ENCODE assay signal across 1 cellular context in genomic region chr19:40348125-40348913, GRCh38.
TF ChIP-seq lines count a peak whose summit lies in the region.

A gene with protein sequence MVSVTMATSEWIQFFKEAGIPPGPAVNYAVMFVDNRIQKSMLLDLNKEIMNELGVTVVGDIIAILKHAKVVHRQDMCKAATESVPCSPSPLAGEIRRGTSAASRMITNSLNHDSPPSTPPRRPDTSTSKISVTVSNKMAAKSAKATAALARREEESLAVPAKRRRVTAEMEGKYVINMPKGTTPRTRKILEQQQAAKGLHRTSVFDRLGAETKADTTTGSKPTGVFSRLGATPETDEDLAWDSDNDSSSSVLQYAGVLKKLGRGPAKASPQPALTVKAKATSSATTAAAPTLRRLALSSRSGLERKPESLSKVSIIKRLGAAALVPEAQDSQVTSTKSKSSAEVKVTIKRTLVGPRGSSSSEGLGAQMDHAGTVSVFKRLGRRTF (minus strand): TSS chr19:40348397. CDS start chr19:40341857, 6,540 bp downstream.
A gene with protein sequence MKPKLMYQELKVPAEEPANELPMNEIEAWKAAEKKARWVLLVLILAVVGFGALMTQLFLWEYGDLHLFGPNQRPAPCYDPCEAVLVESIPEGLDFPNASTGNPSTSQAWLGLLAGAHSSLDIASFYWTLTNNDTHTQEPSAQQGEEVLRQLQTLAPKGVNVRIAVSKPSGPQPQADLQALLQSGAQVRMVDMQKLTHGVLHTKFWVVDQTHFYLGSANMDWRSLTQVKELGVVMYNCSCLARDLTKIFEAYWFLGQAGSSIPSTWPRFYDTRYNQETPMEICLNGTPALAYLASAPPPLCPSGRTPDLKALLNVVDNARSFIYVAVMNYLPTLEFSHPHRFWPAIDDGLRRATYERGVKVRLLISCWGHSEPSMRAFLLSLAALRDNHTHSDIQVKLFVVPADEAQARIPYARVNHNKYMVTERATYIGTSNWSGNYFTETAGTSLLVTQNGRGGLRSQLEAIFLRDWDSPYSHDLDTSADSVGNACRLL (plus strand): TSS chr19:40348695. CDS start chr19:40366484, 17,789 bp downstream.

TF ChIP-seq in HepG2, 621 proteins besides CTCF, POLR2A, EP300 and RAD21 (continued from another document and continues in another):
- TF ChIP-seq, protein P1, sequence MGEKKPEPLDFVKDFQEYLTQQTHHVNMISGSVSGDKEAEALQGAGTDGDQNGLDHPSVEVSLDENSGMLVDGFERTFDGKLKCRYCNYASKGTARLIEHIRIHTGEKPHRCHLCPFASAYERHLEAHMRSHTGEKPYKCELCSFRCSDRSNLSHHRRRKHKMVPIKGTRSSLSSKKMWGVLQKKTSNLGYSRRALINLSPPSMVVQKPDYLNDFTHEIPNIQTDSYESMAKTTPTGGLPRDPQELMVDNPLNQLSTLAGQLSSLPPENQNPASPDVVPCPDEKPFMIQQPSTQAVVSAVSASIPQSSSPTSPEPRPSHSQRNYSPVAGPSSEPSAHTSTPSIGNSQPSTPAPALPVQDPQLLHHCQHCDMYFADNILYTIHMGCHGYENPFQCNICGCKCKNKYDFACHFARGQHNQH (CRISPR knock-in tag; IDR thresholded peaks at IDR 0.05) = peak; percentile 68; the same call in 1 of the 2 replicates
- TF ChIP-seq KMT2A (CRISPR knock-in tag; IDR thresholded peaks at IDR 0.05) = peak; percentile 81
- TF ChIP-seq HDAC1 (CRISPR knock-in tag; IDR thresholded peaks at IDR 0.05) = peak; percentile 82
- no peak for TF ChIP-seq ZNF569 (CRISPR knock-in tag; IDR thresholded peaks at IDR 0.05; ENCODE audit: borderline replicate concordance)
- TF ChIP-seq RBM22 (optimal IDR thresholded peaks at IDR 0.05; ENCODE audit: low read length) = no peak
- TF ChIP-seq ATM (IDR thresholded peaks at IDR 0.05; ENCODE audit: borderline replicate concordance) = no peak
- TF ChIP-seq RBFOX2 (IDR thresholded peaks at IDR 0.05; ENCODE audit: low read depth, low read length) = peak; percentile 87
- TF ChIP-seq NR2F1 (CRISPR knock-in tag; IDR thresholded peaks at IDR 0.05) = no peak
- peak; percentile 34 for TF ChIP-seq ASH2L (IDR thresholded peaks at IDR 0.05; ENCODE audit: insufficient read length, low read depth, low read length)
- no peak for TF ChIP-seq CREBL2 (CRISPR knock-in tag; IDR thresholded peaks at IDR 0.05; ENCODE audit: borderline replicate concordance)
- TF ChIP-seq SIN3B (IDR thresholded peaks at IDR 0.05; ENCODE audit: low read length) = no peak
- TF ChIP-seq SMAD9 (CRISPR knock-in tag; IDR thresholded peaks at IDR 0.05) = no peak
- TF ChIP-seq ZNF780A (CRISPR knock-in tag; IDR thresholded peaks at IDR 0.05) = no peak
- TF ChIP-seq HNF4G (IDR thresholded peaks at IDR 0.05; ENCODE audit: borderline replicate concordance, low read depth, low read length) = no peak
- no peak for TF ChIP-seq HNF4G (CRISPR knock-in tag; IDR thresholded peaks at IDR 0.05; ENCODE audit: borderline replicate concordance, low read depth)
- no peak for TF ChIP-seq HNF4A (CRISPR knock-in tag; IDR thresholded peaks at IDR 0.05)
- TF ChIP-seq, protein P2, sequence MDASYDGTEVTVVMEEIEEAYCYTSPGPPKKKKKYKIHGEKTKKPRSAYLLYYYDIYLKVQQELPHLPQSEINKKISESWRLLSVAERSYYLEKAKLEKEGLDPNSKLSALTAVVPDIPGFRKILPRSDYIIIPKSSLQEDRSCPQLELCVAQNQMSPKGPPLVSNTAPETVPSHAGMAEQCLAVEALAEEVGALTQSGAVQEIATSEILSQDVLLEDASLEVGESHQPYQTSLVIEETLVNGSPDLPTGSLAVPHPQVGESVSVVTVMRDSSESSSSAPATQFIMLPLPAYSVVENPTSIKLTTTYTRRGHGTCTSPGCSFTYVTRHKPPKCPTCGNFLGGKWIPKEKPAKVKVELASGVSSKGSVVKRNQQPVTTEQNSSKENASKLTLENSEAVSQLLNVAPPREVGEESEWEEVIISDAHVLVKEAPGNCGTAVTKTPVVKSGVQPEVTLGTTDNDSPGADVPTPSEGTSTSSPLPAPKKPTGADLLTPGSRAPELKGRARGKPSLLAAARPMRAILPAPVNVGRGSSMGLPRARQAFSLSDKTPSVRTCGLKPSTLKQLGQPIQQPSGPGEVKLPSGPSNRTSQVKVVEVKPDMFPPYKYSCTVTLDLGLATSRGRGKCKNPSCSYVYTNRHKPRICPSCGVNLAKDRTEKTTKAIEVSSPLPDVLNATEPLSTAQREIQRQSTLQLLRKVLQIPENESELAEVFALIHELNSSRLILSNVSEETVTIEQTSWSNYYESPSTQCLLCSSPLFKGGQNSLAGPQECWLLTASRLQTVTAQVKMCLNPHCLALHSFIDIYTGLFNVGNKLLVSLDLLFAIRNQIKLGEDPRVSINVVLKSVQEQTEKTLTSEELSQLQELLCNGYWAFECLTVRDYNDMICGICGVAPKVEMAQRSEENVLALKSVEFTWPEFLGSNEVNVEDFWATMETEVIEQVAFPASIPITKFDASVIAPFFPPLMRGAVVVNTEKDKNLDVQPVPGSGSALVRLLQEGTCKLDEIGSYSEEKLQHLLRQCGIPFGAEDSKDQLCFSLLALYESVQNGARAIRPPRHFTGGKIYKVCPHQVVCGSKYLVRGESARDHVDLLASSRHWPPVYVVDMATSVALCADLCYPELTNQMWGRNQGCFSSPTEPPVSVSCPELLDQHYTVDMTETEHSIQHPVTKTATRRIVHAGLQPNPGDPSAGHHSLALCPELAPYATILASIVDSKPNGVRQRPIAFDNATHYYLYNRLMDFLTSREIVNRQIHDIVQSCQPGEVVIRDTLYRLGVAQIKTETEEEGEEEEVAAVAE (CRISPR knock-in tag; IDR thresholded peaks at IDR 0.05; ENCODE audit: borderline replicate concordance) = peak; percentile 1; the same call in 1 of the 2 replicates
- TF ChIP-seq ZMYM4 (CRISPR knock-in tag; IDR thresholded peaks at IDR 0.05) = peak; percentile 90
- no peak for TF ChIP-seq ZNF12 (CRISPR knock-in tag; IDR thresholded peaks at IDR 0.05)
- TF ChIP-seq, protein P3, sequence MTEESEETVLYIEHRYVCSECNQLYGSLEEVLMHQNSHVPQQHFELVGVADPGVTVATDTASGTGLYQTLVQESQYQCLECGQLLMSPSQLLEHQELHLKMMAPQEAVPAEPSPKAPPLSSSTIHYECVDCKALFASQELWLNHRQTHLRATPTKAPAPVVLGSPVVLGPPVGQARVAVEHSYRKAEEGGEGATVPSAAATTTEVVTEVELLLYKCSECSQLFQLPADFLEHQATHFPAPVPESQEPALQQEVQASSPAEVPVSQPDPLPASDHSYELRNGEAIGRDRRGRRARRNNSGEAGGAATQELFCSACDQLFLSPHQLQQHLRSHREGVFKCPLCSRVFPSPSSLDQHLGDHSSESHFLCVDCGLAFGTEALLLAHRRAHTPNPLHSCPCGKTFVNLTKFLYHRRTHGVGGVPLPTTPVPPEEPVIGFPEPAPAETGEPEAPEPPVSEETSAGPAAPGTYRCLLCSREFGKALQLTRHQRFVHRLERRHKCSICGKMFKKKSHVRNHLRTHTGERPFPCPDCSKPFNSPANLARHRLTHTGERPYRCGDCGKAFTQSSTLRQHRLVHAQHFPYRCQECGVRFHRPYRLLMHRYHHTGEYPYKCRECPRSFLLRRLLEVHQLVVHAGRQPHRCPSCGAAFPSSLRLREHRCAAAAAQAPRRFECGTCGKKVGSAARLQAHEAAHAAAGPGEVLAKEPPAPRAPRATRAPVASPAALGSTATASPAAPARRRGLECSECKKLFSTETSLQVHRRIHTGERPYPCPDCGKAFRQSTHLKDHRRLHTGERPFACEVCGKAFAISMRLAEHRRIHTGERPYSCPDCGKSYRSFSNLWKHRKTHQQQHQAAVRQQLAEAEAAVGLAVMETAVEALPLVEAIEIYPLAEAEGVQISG (CRISPR knock-in tag; IDR thresholded peaks at IDR 0.05) = peak; percentile 99
- TF ChIP-seq SIX4 (CRISPR knock-in tag; IDR thresholded peaks at IDR 0.05) = 0 out of 2 replicates have a peak, but pooled peaks have one; percentile 12
- TF ChIP-seq PITX1 (CRISPR knock-in tag; IDR thresholded peaks at IDR 0.05) = 0 out of 2 replicates have a peak, but pooled peaks have one; percentile 14
- TF ChIP-seq ZNF354B (CRISPR knock-in tag; IDR thresholded peaks at IDR 0.05) = no peak
- TF ChIP-seq ZNF614 (CRISPR knock-in tag; IDR thresholded peaks at IDR 0.05; ENCODE audit: borderline replicate concordance) = no peak
- TF ChIP-seq NFKB2 (CRISPR knock-in tag; IDR thresholded peaks at IDR 0.05; ENCODE audit: borderline replicate concordance) = no peak; the same call in 1 of the 2 replicates
- TF ChIP-seq, protein P4, sequence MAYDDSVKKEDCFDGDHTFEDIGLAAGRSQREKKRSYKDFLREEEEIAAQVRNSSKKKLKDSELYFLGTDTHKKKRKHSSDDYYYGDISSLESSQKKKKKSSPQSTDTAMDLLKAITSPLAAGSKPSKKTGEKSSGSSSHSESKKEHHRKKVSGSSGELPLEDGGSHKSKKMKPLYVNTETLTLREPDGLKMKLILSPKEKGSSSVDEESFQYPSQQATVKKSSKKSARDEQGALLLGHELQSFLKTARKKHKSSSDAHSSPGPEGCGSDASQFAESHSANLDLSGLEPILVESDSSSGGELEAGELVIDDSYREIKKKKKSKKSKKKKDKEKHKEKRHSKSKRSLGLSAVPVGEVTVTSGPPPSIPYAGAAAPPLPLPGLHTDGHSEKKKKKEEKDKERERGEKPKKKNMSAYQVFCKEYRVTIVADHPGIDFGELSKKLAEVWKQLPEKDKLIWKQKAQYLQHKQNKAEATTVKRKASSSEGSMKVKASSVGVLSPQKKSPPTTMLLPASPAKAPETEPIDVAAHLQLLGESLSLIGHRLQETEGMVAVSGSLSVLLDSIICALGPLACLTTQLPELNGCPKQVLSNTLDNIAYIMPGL (CRISPR knock-in tag; IDR thresholded peaks at IDR 0.05; ENCODE audit: borderline replicate concordance in 1 of 2, low read depth in 1 of 2) = peak in 1 of 2 experiments; percentile 77; a peak in 3 of 4 replicates
- no peak for TF ChIP-seq ZNF879 (CRISPR knock-in tag; IDR thresholded peaks at IDR 0.05)
- TF ChIP-seq, protein P5, sequence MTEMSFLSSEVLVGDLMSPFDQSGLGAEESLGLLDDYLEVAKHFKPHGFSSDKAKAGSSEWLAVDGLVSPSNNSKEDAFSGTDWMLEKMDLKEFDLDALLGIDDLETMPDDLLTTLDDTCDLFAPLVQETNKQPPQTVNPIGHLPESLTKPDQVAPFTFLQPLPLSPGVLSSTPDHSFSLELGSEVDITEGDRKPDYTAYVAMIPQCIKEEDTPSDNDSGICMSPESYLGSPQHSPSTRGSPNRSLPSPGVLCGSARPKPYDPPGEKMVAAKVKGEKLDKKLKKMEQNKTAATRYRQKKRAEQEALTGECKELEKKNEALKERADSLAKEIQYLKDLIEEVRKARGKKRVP (CRISPR knock-in tag; IDR thresholded peaks at IDR 0.05) = no peak
- peak; percentile 65; the same call in 1 of the 2 replicates for TF ChIP-seq HCFC1 (IDR thresholded peaks at IDR 0.05; ENCODE audit: low read depth, low read length)
- TF ChIP-seq ZNF235 (CRISPR knock-in tag; IDR thresholded peaks at IDR 0.05; ENCODE audit: borderline replicate concordance) = no peak
- TF ChIP-seq PRDM15 (CRISPR knock-in tag; IDR thresholded peaks at IDR 0.05) = no peak
- no peak for TF ChIP-seq SIX1 (CRISPR knock-in tag; IDR thresholded peaks at IDR 0.05; ENCODE audit: borderline replicate concordance)
- peak; percentile 80 for TF ChIP-seq KDM2A (CRISPR knock-in tag; IDR thresholded peaks at IDR 0.05; ENCODE audit: borderline replicate concordance, low read depth)
- no peak; the same call in 1 of the 2 replicates for TF ChIP-seq FUBP1 (CRISPR knock-in tag; IDR thresholded peaks at IDR 0.05; ENCODE audit: borderline replicate concordance)
- peak; percentile 90 for TF ChIP-seq HNF1B (CRISPR knock-in tag; IDR thresholded peaks at IDR 0.05)
- TF ChIP-seq ZSCAN22 (CRISPR knock-in tag; IDR thresholded peaks at IDR 0.05) = no peak
